29 cellular contexts compared by ENCODE assay signal in genomic region chr11:104893876-104894275, GRCh38. TPM values are rescaled to one million over a fixed set of nuclear protein-coding genes. Genes with fewer than 3 reads are reported as not detected.
"Had no signal": no experiment of that assay in that cellular context is flagged by ENCODE, and none has a peak within 500 bp of the region (broad histone marks: within the 10 kb centered on the region; RNA-seq: fewer than 3 reads in every experiment).

No MANE protein-coding gene starts in this region.

- H3K27ac ChIP-seq: breast epithelium, cardiac muscle cell, colonic mucosa, gastrocnemius medialis had no signal

- H3K27me3 ChIP-seq: ascending aorta, breast epithelium, cardiac muscle cell, colonic mucosa, gastrocnemius medialis, heart left ventricle had no signal

- DNase-seq: activated CD4-positive, alpha-beta memory T cell treated with anti-CD3 and anti-CD28 coated beads, Interleukin-2, amount 10 ng/mL, durations not matched to agents 7 days and 5 days; activated CD4-positive, alpha-beta T cell treated with anti-CD3 and anti-CD28 coated beads for 36 hours; activated CD4-positive, alpha-beta T cell treated with anti-CD3 and anti-CD28 coated beads, Interleukin-2, amount 10 ng/mL, durations not matched to agents 24 days and 14 days; activated CD4-positive, CD25-positive, alpha-beta regulatory T cell; activated CD4-positive, CD25-positive, alpha-beta regulatory T cell treated with anti-CD3 and anti-CD28 coated beads, Interleukin-2, amount 50 U/mL, for 72 hours; activated CD8-positive, alpha-beta memory T cell treated with anti-CD3 and anti-CD28 coated beads, Interleukin-2, amount 50 U/mL, for 48 hours; activated gamma-delta T cell; activated naive CD4-positive, alpha-beta T cell; activated naive CD4-positive, alpha-beta T cell treated with anti-CD3 and anti-CD28 coated beads, Interleukin-2, amount 10 ng/mL, durations not matched to agents 7 days and 5 days; activated naive CD8-positive, alpha-beta T cell treated with anti-CD3 and anti-CD28 coated beads, Interleukin-2, amount 10 ng/mL, durations not matched to agents 7 days and 5 days; activated T-cell treated with anti-CD3 and anti-CD28 coated beads for 4 hours; activated T-cell treated with anti-CD3 and anti-CD28 coated beads, Interleukin-2, amount 50 U/mL, for 24 hours; activated T-cell treated with anti-CD3 and anti-CD28 coated beads, Interleukin-2, amount 50 U/mL, for 72 hours; central memory CD4-positive, alpha-beta T cell; cerebellar nuclear complex; colonic mucosa; effector CD4-positive, alpha-beta T cell; gastrocnemius medialis; glutamatergic neuron; heart left ventricle; T-helper 2 cell had no signal

- H3K4me1 ChIP-seq: breast epithelium, colonic mucosa had no signal

- H3K27ac Mint-ChIP-seq: activated CD4-positive, alpha-beta memory T cell treated with anti-CD3 and anti-CD28 coated beads, Interleukin-2, amount 10 ng/mL, durations not matched to agents 7 days and 5 days; activated CD4-positive, alpha-beta T cell treated with anti-CD3 and anti-CD28 coated beads for 36 hours; activated CD4-positive, alpha-beta T cell treated with anti-CD3 and anti-CD28 coated beads, Interleukin-2, amount 10 ng/mL, durations not matched to agents 24 days and 14 days; activated naive CD4-positive, alpha-beta T cell treated with anti-CD3 and anti-CD28 coated beads, Interleukin-2, amount 10 ng/mL, durations not matched to agents 7 days and 5 days; activated naive CD4-positive, alpha-beta T cell treated with anti-CD3 and anti-CD28 coated beads, Interleukin-2, amount 50 U/mL, for 72 hours; activated naive CD8-positive, alpha-beta T cell treated with anti-CD3 and anti-CD28 coated beads, Interleukin-2, amount 10 ng/mL, durations not matched to agents 7 days and 5 days; activated T-cell treated with anti-CD3 and anti-CD28 coated beads, Interleukin-2, amount 50 U/mL, for 24 hours had no signal

- H3K36me3 ChIP-seq: breast epithelium, cardiac muscle cell, colonic mucosa, gastrocnemius medialis had no signal

- H3K9me3 Mint-ChIP-seq: activated CD4-positive, alpha-beta memory T cell treated with anti-CD3 and anti-CD28 coated beads, Interleukin-2, amount 10 ng/mL, durations not matched to agents 7 days and 5 days; activated naive CD4-positive, alpha-beta T cell treated with anti-CD3 and anti-CD28 coated beads, Interleukin-2, amount 10 ng/mL, durations not matched to agents 7 days and 5 days; activated T-cell treated with anti-CD3 and anti-CD28 coated beads, Interleukin-2, amount 50 U/mL, for 24 hours; activated T-cell treated with anti-CD3 and anti-CD28 coated beads, Interleukin-2, amount 50 U/mL, for 72 hours had no signal

- H3K36me3 Mint-ChIP-seq: activated naive CD4-positive, alpha-beta T cell treated with anti-CD3 and anti-CD28 coated beads, Interleukin-2, amount 50 U/mL, for 72 hours had no signal

- H3K27me3 Mint-ChIP-seq: activated CD4-positive, alpha-beta memory T cell treated with anti-CD3 and anti-CD28 coated beads, Interleukin-2, amount 10 ng/mL, durations not matched to agents 7 days and 5 days; activated CD4-positive, alpha-beta T cell treated with anti-CD3 and anti-CD28 coated beads for 36 hours; activated naive CD4-positive, alpha-beta T cell treated with anti-CD3 and anti-CD28 coated beads, Interleukin-2, amount 10 ng/mL, durations not matched to agents 7 days and 5 days; activated T-cell treated with anti-CD3 and anti-CD28 coated beads, Interleukin-2, amount 50 U/mL, for 24 hours had no signal

- H3K4me3 ChIP-seq: breast epithelium, cardiac muscle cell, colonic mucosa, gastrocnemius medialis, heart left ventricle had no signal

- H3K9me3 ChIP-seq: ascending aorta, breast epithelium, colonic mucosa, gastrocnemius medialis, heart left ventricle had no signal

- H3K4me3 Mint-ChIP-seq: activated CD4-positive, alpha-beta memory T cell treated with anti-CD3 and anti-CD28 coated beads, Interleukin-2, amount 10 ng/mL, durations not matched to agents 7 days and 5 days; activated CD4-positive, alpha-beta T cell treated with anti-CD3 and anti-CD28 coated beads for 36 hours; activated CD4-positive, alpha-beta T cell treated with anti-CD3 and anti-CD28 coated beads, Interleukin-2, amount 10 ng/mL, durations not matched to agents 24 days and 14 days; activated naive CD4-positive, alpha-beta T cell treated with anti-CD3 and anti-CD28 coated beads, Interleukin-2, amount 10 ng/mL, durations not matched to agents 7 days and 5 days; activated naive CD8-positive, alpha-beta T cell treated with anti-CD3 and anti-CD28 coated beads, Interleukin-2, amount 10 ng/mL, durations not matched to agents 7 days and 5 days; activated T-cell treated with anti-CD3 and anti-CD28 coated beads, Interleukin-2, amount 50 U/mL, for 24 hours; activated T-cell treated with anti-CD3 and anti-CD28 coated beads, Interleukin-2, amount 50 U/mL, for 72 hours had no signal

- ATAC-seq: activated CD4-positive, alpha-beta T cell treated with anti-CD3 and anti-CD28 coated beads for 36 hours; activated naive CD4-positive, alpha-beta T cell treated with anti-CD3 and anti-CD28 coated beads, Interleukin-2, amount 50 U/mL, for 72 hours; activated T-cell treated with anti-CD3 and anti-CD28 coated beads, Interleukin-2, amount 50 U/mL, for 72 hours; esophagus mucosa; gastrocnemius medialis had no signal

- FAIRE-seq: endometrium had no signal

RNA-seq across cellular contexts. Expression of gene CASP12, which starts 4.4 kb away (rescaled TPM):
- total RNA-seq: activated CD4-positive, alpha-beta T cell treated with anti-CD3 and anti-CD28 coated beads for 36 hours; activated CD4-positive, alpha-beta T cell treated with anti-CD3 and anti-CD28 coated beads, Interleukin-2, amount 10 ng/mL, durations not matched to agents 24 days and 14 days; activated naive CD4-positive, alpha-beta T cell treated with anti-CD3 and anti-CD28 coated beads, Interleukin-2, amount 50 U/mL, for 72 hours; activated naive CD8-positive, alpha-beta T cell treated with anti-CD3 and anti-CD28 coated beads, Interleukin-2, amount 10 ng/mL, durations not matched to agents 7 days and 5 days; cardiac muscle cell; epithelial cell of proximal tubule; esophagus mucosa; T-helper 1 cell treated with Interleukin-12 subunit alpha and Interleukin-12 subunit beta and Interleukin-4 antibody, amounts not matched to agents 30 ng/mL and 1 ng/mL, for 36 hours had no signal
